In genomic region chr21:17789085-17789484, GRCh38 we compare ENCODE assay signal across 21 cellular contexts. TPM values are rescaled to one million over a fixed set of nuclear protein-coding genes. Genes with fewer than 3 reads are reported as not detected.
A peak's percentile ranks its signal among the peaks of the same experiment; 100 is the strongest.
DNase-seq lines count a peak whose midpoint lies in the region; ATAC-seq, FAIRE-seq and TF ChIP-seq lines count a peak whose summit lies in the region.
"Had no signal": no experiment of that assay in that cellular context is flagged by ENCODE, and none has a peak within 500 bp of the region (broad histone marks: within the 10 kb centered on the region; RNA-seq: fewer than 3 reads in every experiment).

No MANE protein-coding gene starts in this region.

- no peak for DNase-seq in activated CD4-positive, alpha-beta T cell treated with anti-CD3 and anti-CD28 coated beads for 36 hours
- DNase-seq in activated CD4-positive, alpha-beta T cell treated with anti-CD3 and anti-CD28 coated beads for 4 hours: no peak
- DNase-seq in GM19239 (ENCODE audit: insufficient read length, low spot score): no peak
- no peak for DNase-seq in activated CD4-positive, alpha-beta memory T cell treated with anti-CD3 and anti-CD28 coated beads for 36 hours
- no peak for DNase-seq in naive thymus-derived CD4-positive, alpha-beta T cell
- no peak for DNase-seq in adrenal gland
- DNase-seq: 8988T; activated CD8-positive, alpha-beta memory T cell treated with anti-CD3 and anti-CD28 coated beads, Interleukin-2, amount 50 U/mL, for 4 hours; BE2C; caudate nucleus; DMS 273 treated with DMSO at 0.1 percent for 48 hours; NCI-H2029; NCI-H446 treated with DMSO at 0.1 percent for 48 hours; stimulated activated CD4-positive, alpha-beta T cell treated with anti-CD3 and anti-CD28 coated beads, Interleukin-4, amount 100 ng/mL, for 4 hours had no signal

- intact Hi-C loops in activated CD4-positive, alpha-beta T cell treated with anti-CD3 and anti-CD28 coated beads for 36 hours (cut with DNase I, micrococcal nuclease): loop anchor here (10.0 kb wide), 2 partner anchors 84 to 274 kb away; partner anchors contain the start of gene CXADR (in 1 of the 2)
- intact Hi-C loops in activated CD4-positive, alpha-beta memory T cell treated with anti-CD3 and anti-CD28 coated beads for 36 hours (cut with micrococcal nuclease): no loop called here
- intact Hi-C loops in naive thymus-derived CD4-positive, alpha-beta T cell (cut with micrococcal nuclease): no loop called here
- intact Hi-C loops in adrenal gland (cut with DNase I): no loop called here

- peaks cover 79% of the 10 kb centered on the region for H3K4me1 Mint-ChIP-seq in activated CD4-positive, alpha-beta T cell treated with anti-CD3 and anti-CD28 coated beads for 36 hours
- H3K4me1 Mint-ChIP-seq in activated CD4-positive, alpha-beta memory T cell treated with anti-CD3 and anti-CD28 coated beads for 36 hours (ENCODE audit: low read depth): peaks cover 88% of the 10 kb centered on the region
- peaks cover 41 to 98% (median 82%) of the 10 kb centered on the region in 7 donors for H3K4me1 Mint-ChIP-seq in naive thymus-derived CD4-positive, alpha-beta T cell
- H3K4me1 Mint-ChIP-seq: mesothelial cell of epicardium, neural progenitor cell had no signal

- CTCF ChIA-PET in activated CD4-positive, alpha-beta T cell treated with anti-CD3 and anti-CD28 coated beads for 36 hours (lab: Charles Lee): interaction anchor here (1.0 kb wide), 1 partner anchor 10 kb away, joined by 4 read pairs; no protein-coding TSS in a partner anchor
- CTCF ChIA-PET in activated CD4-positive, alpha-beta memory T cell treated with anti-CD3 and anti-CD28 coated beads for 36 hours (lab: Charles Lee): no interaction called here
- CTCF ChIA-PET in naive thymus-derived CD4-positive, alpha-beta T cell (lab: Charles Lee): no interaction called here

- peaks cover 0 to 6% (median 0%) of the 10 kb centered on the region in 3 experiments for H3K36me3 ChIP-seq in naive thymus-derived CD4-positive, alpha-beta T cell (ENCODE audit: control insufficient read depth in 2 of 3, insufficient read depth in 3 of 3, low read length in 3 of 3)
- H3K36me3 ChIP-seq in adrenal gland (replicated peaks in 1 of 2): peaks cover 0 to 6% of the 10 kb centered on the region in 2 donors

- no peak for TF ChIP-seq CTCF in adrenal gland (IDR thresholded peaks at IDR 0.05)

- 39 to 63% (median 59%) methylated on average over 3 of the region's 3 CpGs for WGBS in adrenal gland, 4 donors

- H3K27ac ChIP-seq in naive thymus-derived CD4-positive, alpha-beta T cell (ENCODE audit: low read depth, low read length): peak overlapping the region; percentile 41
- H3K27ac ChIP-seq in adrenal gland: no peak overlapping the region
- H3K27ac ChIP-seq: esophagus muscularis mucosa, neural progenitor cell had no signal

- no peak for TF ChIP-seq POLR2A in adrenal gland (IDR thresholded peaks at IDR 0.05)

- peak; percentile 39 for FAIRE-seq in GM19239 (lab: Jason Lieb, UNC)
- FAIRE-seq: G401.6 had no signal

- POLR2A ChIA-PET in activated CD4-positive, alpha-beta T cell treated with anti-CD3 and anti-CD28 coated beads for 36 hours (lab: Charles Lee): no interaction called here
- POLR2A ChIA-PET in activated CD4-positive, alpha-beta memory T cell treated with anti-CD3 and anti-CD28 coated beads for 36 hours (lab: Charles Lee): no interaction called here
- POLR2A ChIA-PET in naive thymus-derived CD4-positive, alpha-beta T cell (lab: Charles Lee): interaction anchor here (0.6 to 3.1 kb wide), 2 partner anchors 14 to 30 kb away, joined by 3 to 23 read pairs; partner anchors contain the start of gene C21orf91

- peak overlapping the region; percentile 55 for H3K27ac Mint-ChIP-seq in activated CD4-positive, alpha-beta T cell treated with anti-CD3 and anti-CD28 coated beads for 36 hours
- peak overlapping the region; percentile 40 for H3K27ac Mint-ChIP-seq in activated CD4-positive, alpha-beta memory T cell treated with anti-CD3 and anti-CD28 coated beads for 36 hours
- H3K27ac Mint-ChIP-seq in naive thymus-derived CD4-positive, alpha-beta T cell: peak overlapping the region; percentile 53 to 96 (median 86)
- H3K27ac Mint-ChIP-seq: mesothelial cell of epicardium, neural progenitor cell had no signal

- peaks cover 40 to 70% of the 10 kb centered on the region in 2 donors for H3K4me1 ChIP-seq in naive thymus-derived CD4-positive, alpha-beta T cell (ENCODE audit: control insufficient read depth in 2 of 2, insufficient read depth in 2 of 2, low read length in 2 of 2)
- H3K4me1 ChIP-seq in adrenal gland (replicated peaks in 1 of 2): peaks cover 0 to under 1% of the 10 kb centered on the region in 2 donors

- H3K27me3 Mint-ChIP-seq in activated CD4-positive, alpha-beta T cell treated with anti-CD3 and anti-CD28 coated beads for 36 hours: no peaks in the 10 kb centered on the region
- no peaks in the 10 kb centered on the region for H3K27me3 Mint-ChIP-seq in activated CD4-positive, alpha-beta memory T cell treated with anti-CD3 and anti-CD28 coated beads for 36 hours
- H3K27me3 Mint-ChIP-seq in naive thymus-derived CD4-positive, alpha-beta T cell: no peaks in the 10 kb centered on the region

- no peak overlapping the region for H3K4me3 ChIP-seq in naive thymus-derived CD4-positive, alpha-beta T cell (ENCODE audit: low read length)
- no peak overlapping the region for H3K4me3 ChIP-seq in adrenal gland
- H3K4me3 ChIP-seq: esophagus muscularis mucosa, neural progenitor cell, smooth muscle cell had no signal

- peaks cover 0 to 3% (median 0%) of the 10 kb centered on the region in 3 experiments for H3K9me3 ChIP-seq in naive thymus-derived CD4-positive, alpha-beta T cell (ENCODE audit: control insufficient read depth in 2 of 3, low read length in 3 of 3)
- H3K9me3 ChIP-seq in adrenal gland (replicated peaks in 1 of 3): no peaks in the 10 kb centered on the region
- H3K9me3 ChIP-seq: BE2C, esophagus muscularis mucosa had no signal

- ATAC-seq in activated CD4-positive, alpha-beta T cell treated with anti-CD3 and anti-CD28 coated beads for 36 hours: no peak
- ATAC-seq in naive thymus-derived CD4-positive, alpha-beta T cell: no peak
- no peak for ATAC-seq in GM19467 (IDR thresholded peaks at IDR 0.05; ENCODE audit: unreplicated experiment)
- ATAC-seq in GM21723 (IDR thresholded peaks at IDR 0.05; ENCODE audit: unreplicated experiment): no peak

- H3K36me3 Mint-ChIP-seq in activated CD4-positive, alpha-beta T cell treated with anti-CD3 and anti-CD28 coated beads for 36 hours (ENCODE audit: low read depth): peaks cover 52% of the 10 kb centered on the region
- H3K36me3 Mint-ChIP-seq in activated CD4-positive, alpha-beta memory T cell treated with anti-CD3 and anti-CD28 coated beads for 36 hours: peaks cover 43% of the 10 kb centered on the region
- H3K36me3 Mint-ChIP-seq in naive thymus-derived CD4-positive, alpha-beta T cell: peaks cover 4 to 46% (median 25%) of the 10 kb centered on the region in 5 donors

- peak overlapping the region; percentile 43 for H3K4me3 Mint-ChIP-seq in activated CD4-positive, alpha-beta T cell treated with anti-CD3 and anti-CD28 coated beads for 36 hours
- peak overlapping the region; percentile 58 for H3K4me3 Mint-ChIP-seq in activated CD4-positive, alpha-beta memory T cell treated with anti-CD3 and anti-CD28 coated beads for 36 hours
- peak overlapping the region; percentile 5 to 83 (median 74) for H3K4me3 Mint-ChIP-seq in naive thymus-derived CD4-positive, alpha-beta T cell
- H3K4me3 Mint-ChIP-seq: mesothelial cell of epicardium, neural progenitor cell had no signal

- H3K9me3 Mint-ChIP-seq in activated CD4-positive, alpha-beta T cell treated with anti-CD3 and anti-CD28 coated beads for 36 hours (ENCODE audit: low read depth): peaks cover 3% of the 10 kb centered on the region
- no peaks in the 10 kb centered on the region for H3K9me3 Mint-ChIP-seq in activated CD4-positive, alpha-beta memory T cell treated with anti-CD3 and anti-CD28 coated beads for 36 hours
- peaks cover 0 to 11% (median 3%) of the 10 kb centered on the region in 11 donors for H3K9me3 Mint-ChIP-seq in naive thymus-derived CD4-positive, alpha-beta T cell
- H3K9me3 Mint-ChIP-seq: neural progenitor cell had no signal

- no peaks in the 10 kb centered on the region for H3K27me3 ChIP-seq in naive thymus-derived CD4-positive, alpha-beta T cell (ENCODE audit: control insufficient read depth in 2 of 2, insufficient read depth in 2 of 2, low read length in 2 of 2)
- no peaks in the 10 kb centered on the region for H3K27me3 ChIP-seq in adrenal gland
- H3K27me3 ChIP-seq: BE2C, esophagus muscularis mucosa, neural progenitor cell had no signal

RNA-seq across cellular contexts. Expression of gene C21orf91, which starts 30.1 kb away (rescaled TPM):
- total RNA-seq in activated CD4-positive, alpha-beta T cell treated with anti-CD3 and anti-CD28 coated beads for 36 hours: 10 to 100 TPM; 20.8 to 22.9 TPM
- 10 to 100 TPM; 23.6 to 24.1 TPM for total RNA-seq in activated CD4-positive, alpha-beta memory T cell treated with anti-CD3 and anti-CD28 coated beads for 36 hours
- 10 to 100 TPM; 26.0 to 59.8 (median 57.7) TPM for total RNA-seq in naive thymus-derived CD4-positive, alpha-beta T cell
- 10 to 100 TPM; 34.6 to 40.8 TPM for polyA plus RNA-seq in naive thymus-derived CD4-positive, alpha-beta T cell
- 10 to 100 TPM in 4 of 8 donors, 1 to 10 TPM in 4; 1.9 to 19.1 (median 10.3) TPM for total RNA-seq in adrenal gland
- polyA plus RNA-seq in adrenal gland: 10 to 100 TPM in 1 of 3 donors, 1 to 10 TPM in 2; 2.4 to 13.7 (median 2.5) TPM

Comparison
In these comparisons a context has a peak if more than half of its experiments do, and no peak if none do; other contexts are left out.
1. intact Hi-C loops: an anchor here in activated CD4-positive, alpha-beta T cell treated with anti-CD3 and anti-CD28 coated beads for 36 hours (10.0 kb wide); none called in activated CD4-positive, alpha-beta memory T cell treated with anti-CD3 and anti-CD28 coated beads for 36 hours, naive thymus-derived CD4-positive, alpha-beta T cell and adrenal gland.